In the genomic region with DNA sequence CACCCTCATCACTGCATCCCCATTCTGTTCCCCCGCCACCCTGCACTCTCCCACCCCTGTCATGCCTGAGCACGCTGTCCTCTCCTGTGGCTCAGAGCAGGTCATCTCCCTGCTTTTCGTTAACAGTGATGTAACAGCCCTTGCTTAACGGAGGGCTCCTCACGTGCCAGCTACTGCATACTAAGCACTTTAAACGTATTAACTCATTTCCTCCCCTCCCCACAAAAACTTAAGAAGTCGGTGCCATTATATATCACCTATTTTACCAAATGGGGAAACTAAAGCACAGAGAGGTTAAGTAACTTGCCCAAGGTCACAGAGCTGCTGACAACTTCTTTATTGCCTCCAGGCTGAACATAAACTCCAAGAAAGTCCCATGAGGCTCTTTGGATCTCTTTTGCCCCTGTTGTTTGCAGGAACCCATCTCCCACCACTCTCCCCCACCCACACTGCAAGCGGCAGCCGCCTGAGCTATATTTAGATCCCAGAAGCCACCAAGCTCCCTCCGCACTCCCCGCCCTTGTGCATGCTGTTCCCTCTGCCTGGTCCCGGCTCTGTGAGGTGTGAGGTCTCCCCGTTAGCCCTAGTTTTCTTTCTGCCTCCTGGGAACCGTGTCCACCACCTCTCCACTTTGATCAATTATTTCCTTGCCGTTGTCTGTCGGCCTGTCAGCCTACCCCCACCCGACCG, we compare ENCODE assay signal across 9 cellular contexts. TPM values are rescaled to one million over a fixed set of nuclear protein-coding genes. Genes with fewer than 3 reads are reported as not detected.
A peak's percentile ranks its signal among the peaks of the same experiment; 100 is the strongest.
DNase-seq lines count a peak whose midpoint lies in the region; ATAC-seq, FAIRE-seq and TF ChIP-seq lines count a peak whose summit lies in the region.
"Had no signal": no experiment of that assay in that cellular context is flagged by ENCODE, and none has a peak within 500 bp of the region (broad histone marks: within the 10 kb centered on the region; RNA-seq: fewer than 3 reads in every experiment).

No MANE protein-coding gene starts in this region.

- DNase-seq in MV-4-11 (lab: John Stamatoyannopoulos, UW) (peak; percentile 93), amniotic epithelial cell (ENCODE audit: low read depth) (peak; percentile 51), HepG2 (ENCODE audit: low spot score) (no peak)

- H3K4me2 ChIP-seq in HepG2 (ENCODE audit: low read depth, low read length): peak overlapping the region; percentile 97

- H2AFZ ChIP-seq in HepG2 (ENCODE audit: low read length): no peak overlapping the region

- no peak for FAIRE-seq in HepG2 (lab: Jason Lieb, UNC)

- H3K36me3 ChIP-seq in HepG2 (replicated peaks in 1 of 2; ENCODE audit: control insufficient read depth in 1 of 2, insufficient read depth in 2 of 2, low read length in 2 of 2): peaks cover 0 to 8% of the 10 kb centered on the region in 2 experiments; a peak in 1 of 5 replicates
- H3K36me3 ChIP-seq in thymus (ENCODE audit: control insufficient read depth, insufficient read depth): peaks cover 7% of the 10 kb centered on the region

- intact Hi-C loops in HepG2 (cut with micrococcal nuclease; ENCODE audit: unreplicated experiment): loop anchor here (2.0 to 5.0 kb wide), 2 partner anchors 36 to 54 kb away; no protein-coding TSS in a partner anchor

- H3K27ac ChIP-seq in HepG2 (ENCODE audit: extremely low read length, insufficient read depth, low read length): no peak overlapping the region
- H3K27ac ChIP-seq in thymus (ENCODE audit: low read depth): peak overlapping the region; percentile 96

- CTCF ChIA-PET in HepG2 (lab: Yijun Ruan, JAX; ENCODE audit: low intra/inter-chr PET ratio, low total read pairs): no interaction called here

- H3K9ac ChIP-seq in HepG2 (ENCODE audit: insufficient read depth, low read depth, low read length): peak overlapping the region; percentile 78; the same call in 1 of the 2 replicates

- H3K9me3 ChIP-seq in HepG2 (ENCODE audit: low read length): no peaks in the 10 kb centered on the region
- no peaks in the 10 kb centered on the region for H3K9me3 ChIP-seq in thymus (ENCODE audit: control insufficient read depth)

- under 1% methylated on average over 18 of the region's 18 CpGs for WGBS in HepG2 (ENCODE audit: low lambda C conversion rate)
- WGBS in thymus: 8% methylated on average over 18 of the region's 18 CpGs

- H3K27me3 ChIP-seq in HepG2 (ENCODE audit: control insufficient read depth in 1 of 2, insufficient read depth in 2 of 2, low read length in 2 of 2) (no peaks in the 10 kb centered on the region), thymus (ENCODE audit: control insufficient read depth, insufficient read depth) (no peaks in the 10 kb centered on the region)

- TF ChIP-seq CTCF in HepG2 (CRISPR knock-in tag; IDR thresholded peaks at IDR 0.05): no peak

- H4K20me1 ChIP-seq in HepG2 (ENCODE audit: insufficient read depth, low read length): peaks cover 4% of the 10 kb centered on the region

- in situ Hi-C loops in HepG2 (cut with HindIII; ENCODE audit: extremely low pct_ligation_motif_present, low pct_unique_long_range_greater_than_20kb): loop anchor here (10.0 kb wide), 1 partner anchor 236 kb away; a partner anchor contains a TSS

- H3K4me3 ChIP-seq in GM08714 (ENCODE audit: low read length) (peak overlapping the region; percentile 47; the same call in 1 of the 2 replicates), HepG2 (replicated peaks in 1 of 3; ENCODE audit: insufficient read depth in 1 of 3, low read depth in 2 of 3, low read length in 3 of 3) (peak overlapping the region; percentile 41 to 84 (median 57)), thymus (ENCODE audit: low read length) (peak overlapping the region; percentile 99)

- POLR2A ChIA-PET in HepG2 (lab: Yijun Ruan, JAX): interaction anchor here (1.9 to 3.5 kb wide), 3 partner anchors 9 to 50 kb away, joined by 6 to 21 read pairs (median 17); no protein-coding TSS in a partner anchor

- peaks cover 33% of the 10 kb centered on the region for H3K79me2 ChIP-seq in HepG2 (ENCODE audit: insufficient read depth, low read length)

- BruUV-seq in HepG2 (replicated peaks; lab: Mats Ljungman, UMichigan): no TSS peak

- TF ChIP-seq POLR2A in HepG2 (IDR thresholded peaks at IDR 0.05; ENCODE audit: insufficient read depth in 1 of 2, low read depth in 2 of 2, low read length in 2 of 2): no peak

- ATAC-seq in HepG2 (peak; percentile 3; the same call in 2 of the 3 replicates), HG02571 (IDR thresholded peaks at IDR 0.05; ENCODE audit: unreplicated experiment) (no peak), GM18517 (IDR thresholded peaks at IDR 0.05; ENCODE audit: unreplicated experiment) (no peak), GM21390 (IDR thresholded peaks at IDR 0.05; ENCODE audit: unreplicated experiment) (no peak)

- no peak for TF ChIP-seq RAD21 in HepG2 (CRISPR knock-in tag; IDR thresholded peaks at IDR 0.05)

- TF ChIP-seq EP300 in HepG2 (IDR thresholded peaks at IDR 0.05; ENCODE audit: low read depth in 2 of 2, low read length in 2 of 2) (no peak), HepG2 (CRISPR knock-in tag; IDR thresholded peaks at IDR 0.05; ENCODE audit: borderline replicate concordance) (no peak)

- H3K4me1 ChIP-seq in HepG2 (ENCODE audit: insufficient read depth, low read length) (peaks cover 84% of the 10 kb centered on the region), thymus (ENCODE audit: control insufficient read depth, insufficient read depth, low read length) (peaks cover 66% of the 10 kb centered on the region)

RNA-seq across cellular contexts. Expression of a gene that starts 0.8 kb away (rescaled TPM):
- total RNA-seq in HepG2 (2016; rRNA removed; fragmentation: Illumina TruSeq; extraction: Trizol): 20.6 and 21.3 TPM in 2 replicates
- total RNA-seq in HepG2 (2016; cell fraction: cytosol; rRNA removed; fragmentation: Illumina TruSeq; extraction: Trizol; ENCODE audit: low read depth): 8.5 and 9.2 TPM in 2 replicates
- 17.5 and 21.5 TPM in 2 replicates for total RNA-seq in HepG2 (2016; cell fraction: insoluble cytoplasmic fraction; rRNA removed; fragmentation: Illumina TruSeq; extraction: Trizol)
- 24.6 and 31.5 TPM in 2 replicates for total RNA-seq in HepG2 (2016; cell fraction: membrane; rRNA removed; fragmentation: Illumina TruSeq; extraction: Trizol)
- total RNA-seq in HepG2 (2016; cell fraction: nucleus; rRNA removed; fragmentation: Illumina TruSeq; extraction: Trizol): 22.6 and 23.4 TPM in 2 replicates
- polyA plus RNA-seq in HepG2 (2011; rRNA removed) (12.5 and 18.8 TPM in 2 replicates), thymus (94.4 TPM)
- 13.9 and 14.0 TPM in 2 replicates for polyA plus RNA-seq in HepG2 (2011; cell fraction: cytosol; rRNA removed)
- polyA plus RNA-seq in HepG2 (2011; cell fraction: nucleus; rRNA removed): 67.4 and 72.0 TPM in 2 replicates
- polyA plus RNA-seq in HepG2 (2012): 26.5 and 39.5 TPM in 2 replicates
- polyA plus RNA-seq in HepG2 (2016; cell fraction: cytosol; fragmentation: Illumina TruSeq; extraction: Trizol; ENCODE audit: low read depth): 10.3 and 12.4 TPM in 2 replicates
- 42.9 and 49.6 TPM in 2 replicates for polyA plus RNA-seq in HepG2 (2016; cell fraction: insoluble cytoplasmic fraction; fragmentation: Illumina TruSeq; extraction: Trizol; ENCODE audit: low read depth)
- 24.4 and 34.3 TPM in 2 replicates for polyA plus RNA-seq in HepG2 (2016; cell fraction: membrane; fragmentation: Illumina TruSeq; extraction: Trizol; ENCODE audit: low read depth)
- 80.5 and 84.1 TPM in 2 replicates for polyA plus RNA-seq in HepG2 (2016; cell fraction: nucleus; fragmentation: Illumina TruSeq; extraction: Trizol; ENCODE audit: insufficient read depth, low read depth)
- 34.0 and 51.8 TPM in 2 replicates for polyA minus RNA-seq in HepG2 (2011; rRNA and poly(A)+ RNA removed; ENCODE audit: low replicate concordance)
- polyA minus RNA-seq in HepG2 (2011; cell fraction: cytosol; rRNA and poly(A)+ RNA removed): 19.3 and 20.3 TPM in 2 replicates
- polyA minus RNA-seq in HepG2 (2011; cell fraction: nucleus; rRNA and poly(A)+ RNA removed): 23.4 and 28.1 TPM in 2 replicates

RNA-seq across cellular contexts. Expression of a gene that starts 31.5 kb away (rescaled TPM):
- not detected in 2 replicates for total RNA-seq in HepG2 (2016; rRNA removed; fragmentation: Illumina TruSeq; extraction: Trizol)
- not detected in 2 replicates for total RNA-seq in HepG2 (2016; cell fraction: cytosol; rRNA removed; fragmentation: Illumina TruSeq; extraction: Trizol; ENCODE audit: low read depth)
- not detected in 2 replicates for total RNA-seq in HepG2 (2016; cell fraction: insoluble cytoplasmic fraction; rRNA removed; fragmentation: Illumina TruSeq; extraction: Trizol)
- not detected in 2 replicates for total RNA-seq in HepG2 (2016; cell fraction: membrane; rRNA removed; fragmentation: Illumina TruSeq; extraction: Trizol)
- not detected in 2 replicates for total RNA-seq in HepG2 (2016; cell fraction: nucleus; rRNA removed; fragmentation: Illumina TruSeq; extraction: Trizol)
- polyA plus RNA-seq in HepG2 (2011; rRNA removed) (not detected in 2 replicates), thymus (0.41 TPM)
- polyA plus RNA-seq in HepG2 (2011; cell fraction: cytosol; rRNA removed): not detected in 2 replicates
- polyA plus RNA-seq in HepG2 (2011; cell fraction: nucleus; rRNA removed): 0.17 and 0.26 TPM in 2 replicates
- not detected in 2 replicates for polyA plus RNA-seq in HepG2 (2012)
- polyA plus RNA-seq in HepG2 (2016; cell fraction: cytosol; fragmentation: Illumina TruSeq; extraction: Trizol; ENCODE audit: low read depth): not detected in 2 replicates
- polyA plus RNA-seq in HepG2 (2016; cell fraction: insoluble cytoplasmic fraction; fragmentation: Illumina TruSeq; extraction: Trizol; ENCODE audit: low read depth): not detected in 2 replicates
- polyA plus RNA-seq in HepG2 (2016; cell fraction: membrane; fragmentation: Illumina TruSeq; extraction: Trizol; ENCODE audit: low read depth): not detected in 2 replicates
- polyA plus RNA-seq in HepG2 (2016; cell fraction: nucleus; fragmentation: Illumina TruSeq; extraction: Trizol; ENCODE audit: insufficient read depth, low read depth): not detected in 2 replicates
- polyA minus RNA-seq in HepG2 (2011; rRNA and poly(A)+ RNA removed; ENCODE audit: low replicate concordance): 0.07 TPM in 1 of 2 replicates, not detected in the other
- not detected in 2 replicates for polyA minus RNA-seq in HepG2 (2011; cell fraction: cytosol; rRNA and poly(A)+ RNA removed)
- not detected in 2 replicates for polyA minus RNA-seq in HepG2 (2011; cell fraction: nucleus; rRNA and poly(A)+ RNA removed)

RNA-seq across cellular contexts. Expression of a gene that starts 32.5 kb away (rescaled TPM):
- not detected in 2 replicates for total RNA-seq in HepG2 (2016; rRNA removed; fragmentation: Illumina TruSeq; extraction: Trizol)
- not detected in 2 replicates for total RNA-seq in HepG2 (2016; cell fraction: cytosol; rRNA removed; fragmentation: Illumina TruSeq; extraction: Trizol; ENCODE audit: low read depth)
- not detected in 2 replicates for total RNA-seq in HepG2 (2016; cell fraction: insoluble cytoplasmic fraction; rRNA removed; fragmentation: Illumina TruSeq; extraction: Trizol)
- not detected in 2 replicates for total RNA-seq in HepG2 (2016; cell fraction: membrane; rRNA removed; fragmentation: Illumina TruSeq; extraction: Trizol)
- not detected in 2 replicates for total RNA-seq in HepG2 (2016; cell fraction: nucleus; rRNA removed; fragmentation: Illumina TruSeq; extraction: Trizol)
- polyA plus RNA-seq in HepG2 (2011; rRNA removed) (0.07 and 0.09 TPM in 2 replicates), thymus (0.05 TPM)
- polyA plus RNA-seq in HepG2 (2011; cell fraction: cytosol; rRNA removed): 0.03 and 0.13 TPM in 2 replicates
- 0.03 TPM in 1 of 2 replicates, not detected in the other for polyA plus RNA-seq in HepG2 (2011; cell fraction: nucleus; rRNA removed)
- 0.12 and 0.23 TPM in 2 replicates for polyA plus RNA-seq in HepG2 (2012)
- not detected in 2 replicates for polyA plus RNA-seq in HepG2 (2016; cell fraction: cytosol; fragmentation: Illumina TruSeq; extraction: Trizol; ENCODE audit: low read depth)
- not detected in 2 replicates for polyA plus RNA-seq in HepG2 (2016; cell fraction: insoluble cytoplasmic fraction; fragmentation: Illumina TruSeq; extraction: Trizol; ENCODE audit: low read depth)
- polyA plus RNA-seq in HepG2 (2016; cell fraction: membrane; fragmentation: Illumina TruSeq; extraction: Trizol; ENCODE audit: low read depth): not detected in 2 replicates
- not detected in 2 replicates for polyA plus RNA-seq in HepG2 (2016; cell fraction: nucleus; fragmentation: Illumina TruSeq; extraction: Trizol; ENCODE audit: insufficient read depth, low read depth)
- polyA minus RNA-seq in HepG2 (2011; rRNA and poly(A)+ RNA removed; ENCODE audit: low replicate concordance): 0.05 TPM in 1 of 2 replicates, not detected in the other
- not detected in 2 replicates for polyA minus RNA-seq in HepG2 (2011; cell fraction: cytosol; rRNA and poly(A)+ RNA removed)
- not detected in 2 replicates for polyA minus RNA-seq in HepG2 (2011; cell fraction: nucleus; rRNA and poly(A)+ RNA removed)
- total RNA-seq: T-helper 1 cell treated with Interleukin-12 subunit alpha and Interleukin-12 subunit beta and Interleukin-4 antibody, amounts not matched to agents 30 ng/mL and 1 ng/mL, for 36 hours had no signal

RNA-seq across cellular contexts. Expression of a gene that starts 45.3 kb away (rescaled TPM):
- not detected in 2 replicates for total RNA-seq in HepG2 (2016; rRNA removed; fragmentation: Illumina TruSeq; extraction: Trizol)
- not detected in 2 replicates for total RNA-seq in HepG2 (2016; cell fraction: cytosol; rRNA removed; fragmentation: Illumina TruSeq; extraction: Trizol; ENCODE audit: low read depth)
- total RNA-seq in HepG2 (2016; cell fraction: insoluble cytoplasmic fraction; rRNA removed; fragmentation: Illumina TruSeq; extraction: Trizol): not detected in 2 replicates
- not detected in 2 replicates for total RNA-seq in HepG2 (2016; cell fraction: membrane; rRNA removed; fragmentation: Illumina TruSeq; extraction: Trizol)
- not detected in 2 replicates for total RNA-seq in HepG2 (2016; cell fraction: nucleus; rRNA removed; fragmentation: Illumina TruSeq; extraction: Trizol)
- polyA plus RNA-seq in HepG2 (2011; rRNA removed) (not detected in 2 replicates), thymus (1.1 TPM)
- polyA plus RNA-seq in HepG2 (2011; cell fraction: cytosol; rRNA removed): not detected in 2 replicates
- polyA plus RNA-seq in HepG2 (2011; cell fraction: nucleus; rRNA removed): 0.05 TPM in 1 of 2 replicates, not detected in the other
- polyA plus RNA-seq in HepG2 (2012): not detected in 2 replicates
- not detected in 2 replicates for polyA plus RNA-seq in HepG2 (2016; cell fraction: cytosol; fragmentation: Illumina TruSeq; extraction: Trizol; ENCODE audit: low read depth)
- not detected in 2 replicates for polyA plus RNA-seq in HepG2 (2016; cell fraction: insoluble cytoplasmic fraction; fragmentation: Illumina TruSeq; extraction: Trizol; ENCODE audit: low read depth)
- not detected in 2 replicates for polyA plus RNA-seq in HepG2 (2016; cell fraction: membrane; fragmentation: Illumina TruSeq; extraction: Trizol; ENCODE audit: low read depth)
- polyA plus RNA-seq in HepG2 (2016; cell fraction: nucleus; fragmentation: Illumina TruSeq; extraction: Trizol; ENCODE audit: insufficient read depth, low read depth): not detected in 2 replicates
- polyA minus RNA-seq in HepG2 (2011; rRNA and poly(A)+ RNA removed; ENCODE audit: low replicate concordance): not detected in 2 replicates
- polyA minus RNA-seq in HepG2 (2011; cell fraction: cytosol; rRNA and poly(A)+ RNA removed): not detected in 2 replicates
- polyA minus RNA-seq in HepG2 (2011; cell fraction: nucleus; rRNA and poly(A)+ RNA removed): not detected in 2 replicates

RNA-seq across cellular contexts. Expression of a gene that starts 55.8 kb away (rescaled TPM):
- 4.1 and 7.9 TPM in 2 replicates for total RNA-seq in HepG2 (2016; rRNA removed; fragmentation: Illumina TruSeq; extraction: Trizol)
- 1.3 and 1.7 TPM in 2 replicates for total RNA-seq in HepG2 (2016; cell fraction: cytosol; rRNA removed; fragmentation: Illumina TruSeq; extraction: Trizol; ENCODE audit: low read depth)
- 3.5 and 7.6 TPM in 2 replicates for total RNA-seq in HepG2 (2016; cell fraction: insoluble cytoplasmic fraction; rRNA removed; fragmentation: Illumina TruSeq; extraction: Trizol)
- 3.3 and 3.8 TPM in 2 replicates for total RNA-seq in HepG2 (2016; cell fraction: membrane; rRNA removed; fragmentation: Illumina TruSeq; extraction: Trizol)
- total RNA-seq in HepG2 (2016; cell fraction: nucleus; rRNA removed; fragmentation: Illumina TruSeq; extraction: Trizol): 8.5 and 8.7 TPM in 2 replicates
- 8.0 and 11.0 TPM in 2 replicates for polyA plus RNA-seq in HepG2 (2011; rRNA removed)
- polyA plus RNA-seq in HepG2 (2011; cell fraction: cytosol; rRNA removed): 7.0 and 10.8 TPM in 2 replicates
- 8.4 and 11.9 TPM in 2 replicates for polyA plus RNA-seq in HepG2 (2011; cell fraction: nucleus; rRNA removed)
- 7.0 and 9.5 TPM in 2 replicates for polyA plus RNA-seq in HepG2 (2012)
- 1.2 TPM in 2 replicates for polyA plus RNA-seq in HepG2 (2016; cell fraction: cytosol; fragmentation: Illumina TruSeq; extraction: Trizol; ENCODE audit: low read depth)
- 3.4 and 3.6 TPM in 2 replicates for polyA plus RNA-seq in HepG2 (2016; cell fraction: insoluble cytoplasmic fraction; fragmentation: Illumina TruSeq; extraction: Trizol; ENCODE audit: low read depth)
- polyA plus RNA-seq in HepG2 (2016; cell fraction: membrane; fragmentation: Illumina TruSeq; extraction: Trizol; ENCODE audit: low read depth): 1.9 and 2.1 TPM in 2 replicates
- 13.4 and 14.2 TPM in 2 replicates for polyA plus RNA-seq in HepG2 (2016; cell fraction: nucleus; fragmentation: Illumina TruSeq; extraction: Trizol; ENCODE audit: insufficient read depth, low read depth)
- 2.4 and 6.8 TPM in 2 replicates for polyA minus RNA-seq in HepG2 (2011; rRNA and poly(A)+ RNA removed; ENCODE audit: low replicate concordance)
- polyA minus RNA-seq in HepG2 (2011; cell fraction: cytosol; rRNA and poly(A)+ RNA removed): 2.5 and 7.8 TPM in 2 replicates
- 1.9 and 5.3 TPM in 2 replicates for polyA minus RNA-seq in HepG2 (2011; cell fraction: nucleus; rRNA and poly(A)+ RNA removed)
- 0.11 TPM for polyA plus RNA-seq in thymus

Comparison
In these comparisons a context has a peak if more than half of its experiments do, and no peak if none do; other contexts are left out.
1. H3K4me3 ChIP-seq: peak in every context shown above with its lines; median percentile 99 in thymus; 57 in HepG2; 47 in GM08714.